ENCODE assay signal across 1 cellular context in the genomic region with DNA sequence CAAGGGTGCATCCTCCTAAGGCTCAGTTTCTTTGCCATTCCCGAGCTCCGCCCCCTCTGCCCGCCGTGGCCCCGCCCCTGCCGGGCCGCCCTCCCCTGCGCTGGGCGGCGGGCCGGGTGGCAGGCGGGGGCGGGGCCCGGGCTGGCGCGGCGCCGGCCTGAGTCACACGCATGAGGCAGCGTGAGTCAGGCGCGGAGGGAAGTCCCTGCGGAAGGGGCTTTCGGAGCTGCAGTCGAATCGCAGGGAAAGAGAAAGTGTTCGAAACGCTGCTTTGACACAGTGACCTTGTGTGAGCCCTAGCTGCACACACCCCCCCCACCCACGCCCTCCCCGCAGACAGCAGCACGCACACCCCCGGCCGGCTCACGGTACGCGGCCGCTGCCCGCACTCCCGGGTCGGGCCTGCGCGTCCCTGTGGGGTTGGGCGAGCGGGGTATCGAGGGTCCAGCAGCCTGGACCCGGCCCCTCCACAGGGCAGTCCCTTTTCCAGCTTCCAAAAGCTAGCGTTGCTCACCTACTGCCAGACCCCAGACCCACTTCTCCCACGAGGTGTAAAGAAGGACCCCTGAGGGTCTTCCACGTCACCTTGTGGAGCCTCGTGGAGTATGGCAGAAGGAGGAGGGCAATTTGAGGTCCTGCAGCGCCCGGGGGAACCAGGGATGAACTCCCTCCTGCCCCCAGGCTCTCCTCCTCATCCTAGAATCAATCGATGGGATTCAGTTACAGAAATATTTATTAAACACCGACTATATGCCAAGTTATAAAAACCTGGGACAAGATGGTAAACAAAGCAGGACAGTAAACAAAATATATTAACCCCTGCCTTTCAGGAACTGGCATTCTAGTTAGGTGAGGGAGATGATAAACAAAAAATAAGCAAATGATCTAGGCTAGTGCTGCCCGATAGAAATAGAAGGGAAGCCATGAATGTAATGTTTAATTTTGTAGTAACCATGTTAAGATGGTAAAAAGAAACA.
TF ChIP-seq lines count a peak whose summit lies in the region.

No MANE protein-coding gene starts in this region.

TF ChIP-seq in K562, 482 proteins besides CTCF, POLR2A, EP300 and RAD21 (continued from another document and continues in another):
- TF ChIP-seq, protein P1, sequence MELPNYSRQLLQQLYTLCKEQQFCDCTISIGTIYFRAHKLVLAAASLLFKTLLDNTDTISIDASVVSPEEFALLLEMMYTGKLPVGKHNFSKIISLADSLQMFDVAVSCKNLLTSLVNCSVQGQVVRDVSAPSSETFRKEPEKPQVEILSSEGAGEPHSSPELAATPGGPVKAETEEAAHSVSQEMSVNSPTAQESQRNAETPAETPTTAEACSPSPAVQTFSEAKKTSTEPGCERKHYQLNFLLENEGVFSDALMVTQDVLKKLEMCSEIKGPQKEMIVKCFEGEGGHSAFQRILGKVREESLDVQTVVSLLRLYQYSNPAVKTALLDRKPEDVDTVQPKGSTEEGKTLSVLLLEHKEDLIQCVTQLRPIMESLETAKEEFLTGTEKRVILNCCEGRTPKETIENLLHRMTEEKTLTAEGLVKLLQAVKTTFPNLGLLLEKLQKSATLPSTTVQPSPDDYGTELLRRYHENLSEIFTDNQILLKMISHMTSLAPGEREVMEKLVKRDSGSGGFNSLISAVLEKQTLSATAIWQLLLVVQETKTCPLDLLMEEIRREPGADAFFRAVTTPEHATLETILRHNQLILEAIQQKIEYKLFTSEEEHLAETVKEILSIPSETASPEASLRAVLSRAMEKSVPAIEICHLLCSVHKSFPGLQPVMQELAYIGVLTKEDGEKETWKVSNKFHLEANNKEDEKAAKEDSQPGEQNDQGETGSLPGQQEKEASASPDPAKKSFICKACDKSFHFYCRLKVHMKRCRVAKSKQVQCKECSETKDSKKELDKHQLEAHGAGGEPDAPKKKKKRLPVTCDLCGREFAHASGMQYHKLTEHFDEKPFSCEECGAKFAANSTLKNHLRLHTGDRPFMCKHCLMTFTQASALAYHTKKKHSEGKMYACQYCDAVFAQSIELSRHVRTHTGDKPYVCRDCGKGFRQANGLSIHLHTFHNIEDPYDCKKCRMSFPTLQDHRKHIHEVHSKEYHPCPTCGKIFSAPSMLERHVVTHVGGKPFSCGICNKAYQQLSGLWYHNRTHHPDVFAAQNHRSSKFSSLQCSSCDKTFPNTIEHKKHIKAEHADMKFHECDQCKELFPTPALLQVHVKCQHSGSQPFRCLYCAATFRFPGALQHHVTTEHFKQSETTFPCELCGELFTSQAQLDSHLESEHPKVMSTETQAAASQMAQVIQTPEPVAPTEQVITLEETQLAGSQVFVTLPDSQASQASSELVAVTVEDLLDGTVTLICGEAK (IDR thresholded peaks at IDR 0.05), result peak; percentile 62; the same call in 1 of the 2 replicates
- TF ChIP-seq, protein P1 (CRISPR knock-in tag; IDR thresholded peaks at IDR 0.05), result no peak
- TF ChIP-seq ZBED1 (IDR thresholded peaks at IDR 0.05), result no peak
- TF ChIP-seq NR3C1 (CRISPR knock-in tag; IDR thresholded peaks at IDR 0.05), result no peak
- TF ChIP-seq POLR2AphosphoS5 (IDR thresholded peaks at IDR 0.05; ENCODE audit: control insufficient read depth, insufficient read depth, low read depth, low read length), result peak; percentile 82
- TF ChIP-seq MTA2 (IDR thresholded peaks at IDR 0.05; ENCODE audit: low read depth), result 0 out of 2 replicates have a peak, but pooled peaks have one; percentile 8
- TF ChIP-seq OTX1 (CRISPR knock-in tag; IDR thresholded peaks at IDR 0.05), result peak; percentile 49; the same call in 1 of the 2 replicates
- no peak for TF ChIP-seq ZC3H8 (IDR thresholded peaks at IDR 0.05)
- peak; percentile 70 for TF ChIP-seq SP1 (CRISPR knock-in tag; IDR thresholded peaks at IDR 0.05)
- TF ChIP-seq, protein P2, sequence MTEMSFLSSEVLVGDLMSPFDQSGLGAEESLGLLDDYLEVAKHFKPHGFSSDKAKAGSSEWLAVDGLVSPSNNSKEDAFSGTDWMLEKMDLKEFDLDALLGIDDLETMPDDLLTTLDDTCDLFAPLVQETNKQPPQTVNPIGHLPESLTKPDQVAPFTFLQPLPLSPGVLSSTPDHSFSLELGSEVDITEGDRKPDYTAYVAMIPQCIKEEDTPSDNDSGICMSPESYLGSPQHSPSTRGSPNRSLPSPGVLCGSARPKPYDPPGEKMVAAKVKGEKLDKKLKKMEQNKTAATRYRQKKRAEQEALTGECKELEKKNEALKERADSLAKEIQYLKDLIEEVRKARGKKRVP (CRISPR knock-in tag; IDR thresholded peaks at IDR 0.05), result no peak
- TF ChIP-seq, protein P3, sequence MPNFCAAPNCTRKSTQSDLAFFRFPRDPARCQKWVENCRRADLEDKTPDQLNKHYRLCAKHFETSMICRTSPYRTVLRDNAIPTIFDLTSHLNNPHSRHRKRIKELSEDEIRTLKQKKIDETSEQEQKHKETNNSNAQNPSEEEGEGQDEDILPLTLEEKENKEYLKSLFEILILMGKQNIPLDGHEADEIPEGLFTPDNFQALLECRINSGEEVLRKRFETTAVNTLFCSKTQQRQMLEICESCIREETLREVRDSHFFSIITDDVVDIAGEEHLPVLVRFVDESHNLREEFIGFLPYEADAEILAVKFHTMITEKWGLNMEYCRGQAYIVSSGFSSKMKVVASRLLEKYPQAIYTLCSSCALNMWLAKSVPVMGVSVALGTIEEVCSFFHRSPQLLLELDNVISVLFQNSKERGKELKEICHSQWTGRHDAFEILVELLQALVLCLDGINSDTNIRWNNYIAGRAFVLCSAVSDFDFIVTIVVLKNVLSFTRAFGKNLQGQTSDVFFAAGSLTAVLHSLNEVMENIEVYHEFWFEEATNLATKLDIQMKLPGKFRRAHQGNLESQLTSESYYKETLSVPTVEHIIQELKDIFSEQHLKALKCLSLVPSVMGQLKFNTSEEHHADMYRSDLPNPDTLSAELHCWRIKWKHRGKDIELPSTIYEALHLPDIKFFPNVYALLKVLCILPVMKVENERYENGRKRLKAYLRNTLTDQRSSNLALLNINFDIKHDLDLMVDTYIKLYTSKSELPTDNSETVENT (CRISPR knock-in tag; IDR thresholded peaks at IDR 0.05), result peak; percentile 83; the same call in 1 of the 2 replicates
- TF ChIP-seq ZFX (CRISPR knock-in tag; IDR thresholded peaks at IDR 0.05), result peak; percentile 94
- TF ChIP-seq ZNF551 (CRISPR knock-in tag; IDR thresholded peaks at IDR 0.05), result no peak
- TF ChIP-seq PCBP1 (IDR thresholded peaks at IDR 0.05; ENCODE audit: low read depth, low read length, poor library complexity, severe bottlenecking), result peak; percentile 79
- TF ChIP-seq KLF1 (tag; IDR thresholded peaks at IDR 0.05), result no peak
- TF ChIP-seq RFX7 (CRISPR knock-in tag; IDR thresholded peaks at IDR 0.05), result no peak
- no peak for TF ChIP-seq POLR3A (IDR thresholded peaks at IDR 0.05; ENCODE audit: borderline replicate concordance, extremely low read depth, insufficient read depth, insufficient read length)
- no peak for TF ChIP-seq BRCA1 (IDR thresholded peaks at IDR 0.05)
- TF ChIP-seq BRCA1 (CRISPR knock-in tag; IDR thresholded peaks at IDR 0.05), result 0 out of 2 replicates have a peak, but pooled peaks have one; percentile 46
- TF ChIP-seq, protein P4, sequence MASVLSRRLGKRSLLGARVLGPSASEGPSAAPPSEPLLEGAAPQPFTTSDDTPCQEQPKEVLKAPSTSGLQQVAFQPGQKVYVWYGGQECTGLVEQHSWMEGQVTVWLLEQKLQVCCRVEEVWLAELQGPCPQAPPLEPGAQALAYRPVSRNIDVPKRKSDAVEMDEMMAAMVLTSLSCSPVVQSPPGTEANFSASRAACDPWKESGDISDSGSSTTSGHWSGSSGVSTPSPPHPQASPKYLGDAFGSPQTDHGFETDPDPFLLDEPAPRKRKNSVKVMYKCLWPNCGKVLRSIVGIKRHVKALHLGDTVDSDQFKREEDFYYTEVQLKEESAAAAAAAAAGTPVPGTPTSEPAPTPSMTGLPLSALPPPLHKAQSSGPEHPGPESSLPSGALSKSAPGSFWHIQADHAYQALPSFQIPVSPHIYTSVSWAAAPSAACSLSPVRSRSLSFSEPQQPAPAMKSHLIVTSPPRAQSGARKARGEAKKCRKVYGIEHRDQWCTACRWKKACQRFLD (CRISPR knock-in tag; IDR thresholded peaks at IDR 0.05), result peak; percentile 79
- TF ChIP-seq ELF2 (CRISPR knock-in tag; IDR thresholded peaks at IDR 0.05), result peak; percentile 52; the same call in 1 of the 2 replicates
- TF ChIP-seq, protein P5, sequence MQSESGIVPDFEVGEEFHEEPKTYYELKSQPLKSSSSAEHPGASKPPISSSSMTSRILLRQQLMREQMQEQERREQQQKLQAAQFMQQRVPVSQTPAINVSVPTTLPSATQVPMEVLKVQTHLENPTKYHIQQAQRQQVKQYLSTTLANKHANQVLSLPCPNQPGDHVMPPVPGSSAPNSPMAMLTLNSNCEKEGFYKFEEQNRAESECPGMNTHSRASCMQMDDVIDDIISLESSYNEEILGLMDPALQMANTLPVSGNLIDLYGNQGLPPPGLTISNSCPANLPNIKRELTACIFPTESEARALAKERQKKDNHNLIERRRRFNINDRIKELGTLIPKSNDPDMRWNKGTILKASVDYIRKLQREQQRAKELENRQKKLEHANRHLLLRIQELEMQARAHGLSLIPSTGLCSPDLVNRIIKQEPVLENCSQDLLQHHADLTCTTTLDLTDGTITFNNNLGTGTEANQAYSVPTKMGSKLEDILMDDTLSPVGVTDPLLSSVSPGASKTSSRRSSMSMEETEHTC (IDR thresholded peaks at IDR 0.05), result peak; percentile 94
- TF ChIP-seq, protein P6, sequence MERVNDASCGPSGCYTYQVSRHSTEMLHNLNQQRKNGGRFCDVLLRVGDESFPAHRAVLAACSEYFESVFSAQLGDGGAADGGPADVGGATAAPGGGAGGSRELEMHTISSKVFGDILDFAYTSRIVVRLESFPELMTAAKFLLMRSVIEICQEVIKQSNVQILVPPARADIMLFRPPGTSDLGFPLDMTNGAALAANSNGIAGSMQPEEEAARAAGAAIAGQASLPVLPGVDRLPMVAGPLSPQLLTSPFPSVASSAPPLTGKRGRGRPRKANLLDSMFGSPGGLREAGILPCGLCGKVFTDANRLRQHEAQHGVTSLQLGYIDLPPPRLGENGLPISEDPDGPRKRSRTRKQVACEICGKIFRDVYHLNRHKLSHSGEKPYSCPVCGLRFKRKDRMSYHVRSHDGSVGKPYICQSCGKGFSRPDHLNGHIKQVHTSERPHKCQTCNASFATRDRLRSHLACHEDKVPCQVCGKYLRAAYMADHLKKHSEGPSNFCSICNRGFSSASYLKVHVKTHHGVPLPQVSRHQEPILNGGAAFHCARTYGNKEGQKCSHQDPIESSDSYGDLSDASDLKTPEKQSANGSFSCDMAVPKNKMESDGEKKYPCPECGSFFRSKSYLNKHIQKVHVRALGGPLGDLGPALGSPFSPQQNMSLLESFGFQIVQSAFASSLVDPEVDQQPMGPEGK (CRISPR knock-in tag; IDR thresholded peaks at IDR 0.05; ENCODE audit: borderline replicate concordance), result 0 out of 2 replicates have a peak, but pooled peaks have one; percentile 32
- no peak for TF ChIP-seq SMARCA5 (IDR thresholded peaks at IDR 0.05)
- TF ChIP-seq STAG1 (CRISPR knock-in tag; IDR thresholded peaks at IDR 0.05; ENCODE audit: borderline replicate concordance), result 0 out of 2 replicates have a peak, but pooled peaks have one; percentile 20
- peak; percentile 45; the same call in 1 of the 2 replicates for TF ChIP-seq SMARCC2 (IDR thresholded peaks at IDR 0.05; ENCODE audit: low read depth)
- TF ChIP-seq, protein P7, sequence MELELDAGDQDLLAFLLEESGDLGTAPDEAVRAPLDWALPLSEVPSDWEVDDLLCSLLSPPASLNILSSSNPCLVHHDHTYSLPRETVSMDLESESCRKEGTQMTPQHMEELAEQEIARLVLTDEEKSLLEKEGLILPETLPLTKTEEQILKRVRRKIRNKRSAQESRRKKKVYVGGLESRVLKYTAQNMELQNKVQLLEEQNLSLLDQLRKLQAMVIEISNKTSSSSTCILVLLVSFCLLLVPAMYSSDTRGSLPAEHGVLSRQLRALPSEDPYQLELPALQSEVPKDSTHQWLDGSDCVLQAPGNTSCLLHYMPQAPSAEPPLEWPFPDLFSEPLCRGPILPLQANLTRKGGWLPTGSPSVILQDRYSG (tag; conservative IDR thresholded peaks at IDR 0.05; ENCODE audit: low read depth), result peak; percentile 92
- peak; percentile 67 for TF ChIP-seq SAFB (IDR thresholded peaks at IDR 0.05; ENCODE audit: borderline replicate concordance, low read depth, low read length)
- peak; percentile 93 for TF ChIP-seq JUN (IDR thresholded peaks at IDR 0.05; ENCODE audit: borderline replicate concordance, low read depth, low read length)
- TF ChIP-seq JUN (CRISPR knock-in tag; IDR thresholded peaks at IDR 0.05; ENCODE audit: borderline replicate concordance), result peak; percentile 60; the same call in 1 of the 2 replicates
- TF ChIP-seq, protein P8, sequence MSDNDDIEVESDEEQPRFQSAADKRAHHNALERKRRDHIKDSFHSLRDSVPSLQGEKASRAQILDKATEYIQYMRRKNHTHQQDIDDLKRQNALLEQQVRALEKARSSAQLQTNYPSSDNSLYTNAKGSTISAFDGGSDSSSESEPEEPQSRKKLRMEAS (CRISPR knock-in tag; IDR thresholded peaks at IDR 0.05), result peak; percentile 63; the same call in 1 of the 2 replicates
- no peak for TF ChIP-seq GTF2A2 (tag; IDR thresholded peaks at IDR 0.05)
- TF ChIP-seq GATAD2B (IDR thresholded peaks at IDR 0.05; ENCODE audit: borderline replicate concordance), result peak; percentile 91
- peak; percentile 63; the same call in 1 of the 2 replicates for TF ChIP-seq ETV5 (CRISPR knock-in tag; IDR thresholded peaks at IDR 0.05; ENCODE audit: low read depth)
- TF ChIP-seq ZNF124 (CRISPR knock-in tag; IDR thresholded peaks at IDR 0.05), result no peak
- peak; percentile 59 for TF ChIP-seq ETV1 (tag; conservative IDR thresholded peaks at IDR 0.05; ENCODE audit: low read depth)
- TF ChIP-seq BMI1 (IDR thresholded peaks at IDR 0.05; ENCODE audit: low read length), result no peak
- peak; percentile 83 for TF ChIP-seq RB1 (IDR thresholded peaks at IDR 0.05; ENCODE audit: low read depth)
